In genomic region chr1:15260418-15261154, GRCh38 we compare ENCODE assay signal across 11 cellular contexts. TPM values are rescaled to one million over a fixed set of nuclear protein-coding genes. Genes with fewer than 3 reads are reported as not detected.
DNase-seq lines count a peak whose midpoint lies in the region; ATAC-seq and TF ChIP-seq lines count a peak whose summit lies in the region.
"Had no signal": no experiment of that assay in that cellular context is flagged by ENCODE, and none has a peak within 500 bp of the region (broad histone marks: within the 10 kb centered on the region; RNA-seq: fewer than 3 reads in every experiment).

No MANE protein-coding gene starts in this region.

- H3K36me3 Mint-ChIP-seq in CD8-positive, alpha-beta memory T cell, result peaks cover 0 to 5% (median 0%) of the 10 kb centered on the region in 3 donors
- H3K36me3 Mint-ChIP-seq in CD4-positive, alpha-beta T cell (ENCODE audit: low read depth), result no peaks in the 10 kb centered on the region

- H3K4me1 Mint-ChIP-seq in CD8-positive, alpha-beta memory T cell, result peaks cover 12 to 17% (median 15%) of the 10 kb centered on the region in 3 donors
- peaks cover 16% of the 10 kb centered on the region for H3K4me1 Mint-ChIP-seq in CD4-positive, alpha-beta T cell (ENCODE audit: low read depth)

- H3K4me3 Mint-ChIP-seq in CD8-positive, alpha-beta memory T cell, result peak overlapping the region in 3 of 7 donors; percentile 10 to 56 (median 26)
- H3K4me3 Mint-ChIP-seq in CD4-positive, alpha-beta T cell, result no peak overlapping the region

- ATAC-seq in CD4-positive, alpha-beta T cell (ENCODE audit: poor library complexity), result no peak
- no peak for ATAC-seq in GM21717 (IDR thresholded peaks at IDR 0.05; ENCODE audit: unreplicated experiment)

- peaks cover 20 to 43% of the 10 kb centered on the region in 2 donors for H3K27me3 Mint-ChIP-seq in CD8-positive, alpha-beta memory T cell
- H3K27me3 Mint-ChIP-seq in CD4-positive, alpha-beta T cell, result peaks cover 48% of the 10 kb centered on the region

- H3K9ac ChIP-seq in NT2/D1 (ENCODE audit: insufficient read length, low read depth) (no peak overlapping the region), colonic mucosa (ENCODE audit: low read depth in 2 of 2, low read length in 2 of 2) (no peak overlapping the region), mucosa of rectum (ENCODE audit: low read depth in 1 of 2, low read length in 2 of 2) (peak overlapping the region in 1 of 2 donors; percentile 74)

- H3K27ac ChIP-seq in colonic mucosa (peak overlapping the region; percentile 45), mucosa of rectum (ENCODE audit: low read depth in 2 of 2, low read length in 2 of 2) (peak overlapping the region; percentile 64 to 81), uterus (no peak overlapping the region)
- no peak overlapping the region for H3K27ac ChIP-seq in CD8-positive, alpha-beta memory T cell (ENCODE audit: low read depth, low read length)
- H3K27ac ChIP-seq in CD4-positive, alpha-beta T cell (ENCODE audit: low read depth, low read length), result no peak overlapping the region

- DNase-seq in Daoy (ENCODE audit: low read depth), result peak; percentile 77
- DNase-seq in NT2/D1 (ENCODE audit: low read depth, low spot score), result peak; percentile 28
- no peak for DNase-seq in colonic mucosa
- no peak for DNase-seq in uterus
- DNase-seq in CD8-positive, alpha-beta memory T cell, result no peak
- DNase-seq in CD4-positive, alpha-beta T cell, result no peak
- DNase-seq: activated CD4-positive, CD25-positive, alpha-beta regulatory T cell treated with anti-CD3 and anti-CD28 coated beads, Interleukin-2, amount 50 U/mL, for 72 hours; NCI-H510A; stimulated activated CD4-positive, alpha-beta T cell treated with anti-CD3 and anti-CD28 coated beads, Interleukin-12 subunit alpha, Interleukin-12 subunit beta, amount 100 ng/mL, for 4 hours had no signal

- intact Hi-C loops in colonic mucosa (cut with DNase I) (loop anchor here (5.0 kb wide), 1 partner anchor 853 kb away; no protein-coding TSS in a partner anchor), uterus (cut with DNase I; ENCODE audit: low total_unique reads) (loop anchor here (10.0 kb wide), 1 partner anchor 106 kb away; the partner anchor contains the start of gene TMEM51)
- intact Hi-C loops in CD4-positive, alpha-beta T cell (cut with DNase I, micrococcal nuclease), result no loop called here

- CTCF ChIA-PET in CD8-positive, alpha-beta memory T cell (lab: Charles Lee), result interaction anchor here (1.1 kb wide), 1 partner anchor 63 kb away, joined by 3 read pairs; no protein-coding TSS in a partner anchor
- CTCF ChIA-PET in CD4-positive, alpha-beta T cell (lab: Charles Lee), result no interaction called here

- H3K4me1 ChIP-seq in NT2/D1 (ENCODE audit: insufficient read depth, insufficient read length) (no peaks in the 10 kb centered on the region), colonic mucosa (no peaks in the 10 kb centered on the region), mucosa of rectum (ENCODE audit: control insufficient read depth in 2 of 2, insufficient read depth in 2 of 2, low read length in 2 of 2) (peaks cover 0 to 20% of the 10 kb centered on the region in 2 donors), uterus (no peaks in the 10 kb centered on the region)
- H3K4me1 ChIP-seq in CD8-positive, alpha-beta memory T cell (ENCODE audit: insufficient read depth, low read length), result no peaks in the 10 kb centered on the region

- POLR2A ChIA-PET in CD8-positive, alpha-beta memory T cell (lab: Charles Lee), result no interaction called here
- POLR2A ChIA-PET in CD4-positive, alpha-beta T cell (lab: Charles Lee), result no interaction called here

- H3K9me3 ChIP-seq in NT2/D1 (ENCODE audit: insufficient read depth, low read length) (peaks cover 8% of the 10 kb centered on the region; the same call in 1 of the 2 replicates), colonic mucosa (no peaks in the 10 kb centered on the region), mucosa of rectum (ENCODE audit: control insufficient read depth in 2 of 2, low read length in 2 of 2) (no peaks in the 10 kb centered on the region), uterus (no peaks in the 10 kb centered on the region)
- no peaks in the 10 kb centered on the region for H3K9me3 ChIP-seq in CD8-positive, alpha-beta memory T cell (ENCODE audit: low read length)
- H3K9me3 ChIP-seq in CD4-positive, alpha-beta T cell (ENCODE audit: control insufficient read depth, low read length), result peaks cover 9% of the 10 kb centered on the region

- H3K4me3 ChIP-seq in NT2/D1 (ENCODE audit: insufficient read length, low read depth) (no peak overlapping the region), colonic mucosa (no peak overlapping the region), mucosa of rectum (ENCODE audit: low read length in 2 of 2) (no peak overlapping the region), uterus (no peak overlapping the region)
- no peak overlapping the region for H3K4me3 ChIP-seq in CD8-positive, alpha-beta memory T cell (ENCODE audit: low read length)

- H3K27ac Mint-ChIP-seq in CD8-positive, alpha-beta memory T cell, result peak overlapping the region in 1 of 8 donors; percentile 5
- no peak overlapping the region for H3K27ac Mint-ChIP-seq in CD4-positive, alpha-beta T cell

- TF ChIP-seq POLR2A in uterus (IDR thresholded peaks at IDR 0.05), result no peak

- peaks cover 0 to 13% (median 3%) of the 10 kb centered on the region in 5 donors for H3K9me3 Mint-ChIP-seq in CD8-positive, alpha-beta memory T cell
- peaks cover 3% of the 10 kb centered on the region for H3K9me3 Mint-ChIP-seq in CD4-positive, alpha-beta T cell

- TF ChIP-seq CTCF in colonic mucosa (IDR thresholded peaks at IDR 0.05) (no peak), uterus (IDR thresholded peaks at IDR 0.05) (no peak)
- TF ChIP-seq CTCF in CD4-positive, alpha-beta T cell (IDR thresholded peaks at IDR 0.05), result no peak

- H3K36me3 ChIP-seq in NT2/D1 (ENCODE audit: insufficient read depth, insufficient read length, low read length) (no peaks in the 10 kb centered on the region), colonic mucosa (no peaks in the 10 kb centered on the region), mucosa of rectum (ENCODE audit: control insufficient read depth in 2 of 2, insufficient read depth in 2 of 2, low read length in 2 of 2) (no peaks in the 10 kb centered on the region), uterus (no peaks in the 10 kb centered on the region)
- no peaks in the 10 kb centered on the region for H3K36me3 ChIP-seq in CD8-positive, alpha-beta memory T cell (ENCODE audit: insufficient read depth, low read length)

- H3K27me3 ChIP-seq in NT2/D1 (ENCODE audit: insufficient read depth, insufficient read length), result no peaks in the 10 kb centered on the region
- no peaks in the 10 kb centered on the region for H3K27me3 ChIP-seq in colonic mucosa
- no peaks in the 10 kb centered on the region for H3K27me3 ChIP-seq in mucosa of rectum (ENCODE audit: control insufficient read depth in 2 of 2, insufficient read depth in 2 of 2, low read length in 2 of 2)
- no peaks in the 10 kb centered on the region for H3K27me3 ChIP-seq in uterus
- peaks cover 7% of the 10 kb centered on the region for H3K27me3 ChIP-seq in CD8-positive, alpha-beta memory T cell (ENCODE audit: insufficient read depth, low read length, poor library complexity, severe bottlenecking)
- peaks cover 10% of the 10 kb centered on the region for H3K27me3 ChIP-seq in CD4-positive, alpha-beta T cell (ENCODE audit: control insufficient read depth, insufficient read depth, low read length)

RNA-seq across cellular contexts. Expression of gene FHAD1, which starts 13.6 kb away (rescaled TPM):
- 1.0 and 4.8 TPM in 2 replicates for total RNA-seq in Daoy (2014; rRNA removed; shearing (Covaris generic))
- total RNA-seq in colonic mucosa (1 to 10 TPM; 1.5 to 1.8 TPM), uterus (1 to 10 TPM in 2 of 4 donors, not detected in 2; 1.1 to 4.1 TPM)
- total RNA-seq in CD8-positive, alpha-beta memory T cell, result not detected
- polyA plus RNA-seq in CD8-positive, alpha-beta memory T cell, result not detected
- not detected for total RNA-seq in CD4-positive, alpha-beta T cell

Comparison
In these comparisons a context has a peak if more than half of its experiments do, and no peak if none do; other contexts are left out.
1. DNase-seq: peak in Daoy (single experiment) and NT2/D1 (single experiment); none in colonic mucosa (single experiment), uterus (0 of 2), CD8-positive, alpha-beta memory T cell (0 of 5) and CD4-positive, alpha-beta T cell (0 of 10).
2. H3K27ac ChIP-seq: peak in colonic mucosa (single experiment) and mucosa of rectum (2 of 2); none in uterus (0 of 2), CD8-positive, alpha-beta memory T cell (single experiment) and CD4-positive, alpha-beta T cell (single experiment).
3. intact Hi-C loops: an anchor here in colonic mucosa (5.0 kb wide) and uterus (10.0 kb wide); none called in CD4-positive, alpha-beta T cell.